9 cellular contexts compared by ENCODE assay signal in the genomic region with DNA sequence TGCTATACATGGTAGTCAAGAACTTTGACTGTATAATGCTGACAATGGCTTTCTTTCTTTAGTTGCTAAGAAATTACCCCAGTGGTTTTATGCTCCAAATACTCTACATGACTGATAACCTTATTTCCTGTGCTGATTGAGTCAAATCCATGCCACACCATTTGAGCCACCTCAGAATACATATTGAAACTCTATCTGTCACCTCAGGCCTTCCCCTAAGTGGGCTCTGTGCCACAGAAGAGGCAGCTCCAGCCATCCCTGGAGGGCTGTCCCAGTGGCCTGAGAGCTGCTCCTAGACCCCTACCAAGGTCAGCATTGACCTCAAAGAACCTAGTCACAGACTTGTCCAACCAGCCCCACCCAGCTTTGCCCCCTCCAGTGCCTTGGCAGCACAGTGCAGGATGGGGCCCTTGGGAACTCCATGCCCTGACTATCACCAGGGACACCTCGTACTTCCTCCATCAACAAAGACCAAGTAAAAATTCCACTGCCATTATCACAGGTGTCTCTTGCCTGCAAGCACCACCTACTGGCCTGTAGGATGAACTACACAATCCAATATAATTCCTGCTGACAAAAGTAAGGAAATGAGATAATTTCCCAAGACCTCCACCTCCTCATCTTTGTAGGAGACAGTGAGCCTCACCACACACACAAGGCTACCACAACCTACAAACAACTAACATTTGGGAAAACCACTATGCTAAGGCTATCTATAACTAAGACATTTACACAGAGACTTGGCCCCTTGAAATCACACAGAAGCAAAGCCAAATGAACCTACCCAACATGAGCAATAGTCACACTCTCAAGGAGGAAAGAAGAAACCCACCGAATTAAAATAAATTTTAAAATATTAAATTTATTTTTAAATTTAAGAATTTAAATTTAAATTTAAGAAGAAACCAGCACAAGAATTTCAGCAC.
DNase-seq lines count a peak whose midpoint lies in the region; TF ChIP-seq lines count a peak whose summit lies in the region.
"Had no signal": no experiment of that assay in that cellular context is flagged by ENCODE, and none has a peak within 500 bp of the region (broad histone marks: within the 10 kb centered on the region; RNA-seq: fewer than 3 reads in every experiment).

No MANE protein-coding gene starts in this region.

- H3K4me2 ChIP-seq in H9 (ENCODE audit: insufficient read depth, insufficient read length, low read length) (no peak overlapping the region), Loucy (ENCODE audit: low read depth, low read length, poor library complexity, severe bottlenecking) (no peak overlapping the region), trophoblast cell (ENCODE audit: low read length) (no peak overlapping the region)

- no peaks in the 10 kb centered on the region for H3K9me2 ChIP-seq in Loucy (replicated peaks; ENCODE audit: low read depth, low read length)

- H3F3A ChIP-seq in Loucy (ENCODE audit: low read depth), result no peaks in the 10 kb centered on the region

- peaks cover 14 to 16% of the 10 kb centered on the region in 2 experiments for H3K9me3 Mint-ChIP-seq in H9

- H3K27ac ChIP-seq in H9 (ENCODE audit: insufficient read length, low read depth, low read length), result no peak overlapping the region
- no peak overlapping the region for H3K27ac ChIP-seq in breast epithelium
- no peak overlapping the region for H3K27ac ChIP-seq in trophoblast cell (ENCODE audit: low read depth, low read length)
- no peak overlapping the region for H3K27ac ChIP-seq in dorsolateral prefrontal cortex

- TF ChIP-seq POLR2A in breast epithelium (IDR thresholded peaks at IDR 0.05), result no peak

- no peaks in the 10 kb centered on the region; the same call in 1 of the 2 replicates for H3K4me1 ChIP-seq in H9 (ENCODE audit: insufficient read depth, low read length)
- no peaks in the 10 kb centered on the region for H3K4me1 ChIP-seq in Loucy (ENCODE audit: insufficient read depth, low read length, poor library complexity, severe bottlenecking)
- H3K4me1 ChIP-seq in breast epithelium, result no peaks in the 10 kb centered on the region
- H3K4me1 ChIP-seq in trophoblast cell (ENCODE audit: control insufficient read depth in 1 of 2, insufficient read depth in 2 of 2, low read length in 2 of 2), result peaks cover 0 to 2% of the 10 kb centered on the region in 2 experiments

- H4K12ac ChIP-seq in trophoblast cell (ENCODE audit: low read depth, low read length), result no peak overlapping the region

- H2BK5ac ChIP-seq in H9 (ENCODE audit: insufficient read length, low read length) (no peak overlapping the region), trophoblast cell (ENCODE audit: low read depth, low read length, poor library complexity) (no peak overlapping the region)

- H3K79me1 ChIP-seq in H9 (ENCODE audit: insufficient read depth, low read depth, low read length, poor library complexity, severe bottlenecking) (no peaks in the 10 kb centered on the region), trophoblast cell (ENCODE audit: low read length) (no peaks in the 10 kb centered on the region)

- no peaks in the 10 kb centered on the region; the same call in 1 of the 2 replicates for H3K27me3 Mint-ChIP-seq in H9 (ENCODE audit: low read depth)

- TF ChIP-seq CTCF in H9 (conservative IDR thresholded peaks at IDR 0.05), result peak; percentile 85
- TF ChIP-seq CTCF in Loucy (conservative IDR thresholded peaks at IDR 0.05; ENCODE audit: low read length), result peak; percentile 81
- peak in 2 of 3 donors; percentile 37 to 39 for TF ChIP-seq CTCF in breast epithelium (IDR thresholded peaks at IDR 0.05)
- peak in 23 of 56 donors; percentile 6 to 41 (median 21) for TF ChIP-seq CTCF in dorsolateral prefrontal cortex (IDR thresholded peaks at IDR 0.05 in 54 of 56, conservative IDR thresholded peaks at IDR 0.05 in 2 of 56; ENCODE audit: low read depth in 1 of 56, partially characterized antibody in 56 of 56)

- H4K8ac ChIP-seq in H9 (replicated peaks; ENCODE audit: insufficient read length, low read depth, low read length) (no peak overlapping the region), trophoblast cell (ENCODE audit: low read depth, low read length) (no peak overlapping the region)

- no peak overlapping the region for H3K4ac ChIP-seq in H9 (ENCODE audit: low read depth, low read length)
- no peak overlapping the region for H3K4ac ChIP-seq in trophoblast cell (ENCODE audit: low read depth, low read length)

- H2BK120ac ChIP-seq in H9 (ENCODE audit: low read depth, low read length, poor library complexity, severe bottlenecking) (no peak overlapping the region), trophoblast cell (ENCODE audit: insufficient read depth, low read length, poor library complexity) (no peak overlapping the region)

- DNase-seq in NCI-H2081 (lab: John Stamatoyannopoulos, UW) (peak; percentile 20 to 24), NCI-H2081 treated with DMSO at 0.1 percent for 48 hours (lab: John Stamatoyannopoulos, UW) (no peak), H9 (peak; percentile 55), breast epithelium (ENCODE audit: low spot score in 2 of 2) (no peak), trophoblast cell (peak; percentile 0 to 66), dorsolateral prefrontal cortex (no peak), 8988T (no peak)

- no peak overlapping the region for H2AK5ac ChIP-seq in H9 (ENCODE audit: insufficient read length, low read length)
- no peak overlapping the region for H2AK5ac ChIP-seq in trophoblast cell (ENCODE audit: low read length)

- H3K36me3 ChIP-seq in Loucy (ENCODE audit: insufficient read depth, low read length) (no peaks in the 10 kb centered on the region), breast epithelium (no peaks in the 10 kb centered on the region), trophoblast cell (ENCODE audit: control insufficient read depth in 1 of 2, insufficient read depth in 2 of 2, low read length in 2 of 2) (no peaks in the 10 kb centered on the region)

- no peak overlapping the region for H3K14ac ChIP-seq in H9 (ENCODE audit: insufficient read depth, low read length)
- H3K14ac ChIP-seq in trophoblast cell (ENCODE audit: low read length), result no peak overlapping the region

- H3K27ac Mint-ChIP-seq in H9, result no peak overlapping the region
- H3K27ac Mint-ChIP-seq: activated naive CD4-positive, alpha-beta T cell treated with anti-CD3 and anti-CD28 coated beads, Interleukin-2, amount 50 U/mL, for 24 hours had no signal

- H3K27me3 ChIP-seq in H9 (ENCODE audit: insufficient read depth, low read length) (no peaks in the 10 kb centered on the region), Loucy (ENCODE audit: insufficient read depth, low read length, poor library complexity, severe bottlenecking) (no peaks in the 10 kb centered on the region), breast epithelium (no peaks in the 10 kb centered on the region), trophoblast cell (ENCODE audit: insufficient read depth, low read length) (no peaks in the 10 kb centered on the region), dorsolateral prefrontal cortex (no peaks in the 10 kb centered on the region)

- no peaks in the 10 kb centered on the region for H4K20me1 ChIP-seq in H9 (ENCODE audit: control insufficient read depth, insufficient read depth, insufficient read length)
- H4K20me1 ChIP-seq in Loucy (ENCODE audit: insufficient read depth, low read length, poor library complexity, severe bottlenecking), result no peaks in the 10 kb centered on the region

- H2BK15ac ChIP-seq in H9 (ENCODE audit: low read depth, low read length), result no peak overlapping the region

- H3T11ph ChIP-seq in H9 (ENCODE audit: low read length), result no peak overlapping the region

- H2BK12ac ChIP-seq in H9 (ENCODE audit: insufficient read length, low read depth, low read length), result no peak overlapping the region
- H2BK12ac ChIP-seq in trophoblast cell (ENCODE audit: low read length), result no peak overlapping the region

- H4K91ac ChIP-seq in H9 (ENCODE audit: insufficient read length, low read depth, low read length) (no peak overlapping the region), trophoblast cell (ENCODE audit: low read depth, low read length) (no peak overlapping the region)

- H3K79me2 ChIP-seq in H9 (ENCODE audit: insufficient read depth, low read length) (no peaks in the 10 kb centered on the region), Loucy (ENCODE audit: insufficient read depth, low read length) (no peaks in the 10 kb centered on the region), trophoblast cell (ENCODE audit: control insufficient read depth, insufficient read depth, low read length, poor library complexity) (no peaks in the 10 kb centered on the region)

- no peak overlapping the region for H4K5ac ChIP-seq in H9 (ENCODE audit: insufficient read length, low read depth, low read length)

- H2BK20ac ChIP-seq in H9 (ENCODE audit: low read depth, low read length, poor library complexity, severe bottlenecking), result no peak overlapping the region

- no peak overlapping the region for H3K56ac ChIP-seq in H9 (ENCODE audit: insufficient read length, low read depth, low read length)

- WGBS in H9 (ENCODE audit: extremely low coverage, insufficient read length, low lambda C conversion rate), result no CpG with 5 or more reads among the region's 2 CpGs
- no CpG with 5 or more reads among the region's 2 CpGs for WGBS in trophoblast cell (ENCODE audit: extremely low coverage, insufficient coverage, insufficient read length)

- peaks cover 0 to 24% (median 10%) of the 10 kb centered on the region in 3 experiments; a peak in 4 of 7 replicates for H3K36me3 Mint-ChIP-seq in H9 (ENCODE audit: insufficient read depth in 1 of 3, low read depth in 3 of 3)

- H2AFZ ChIP-seq in H9 (ENCODE audit: low read length) (no peak overlapping the region), Loucy (ENCODE audit: low read length) (no peak overlapping the region), trophoblast cell (ENCODE audit: insufficient read depth, low read length, poor library complexity) (no peak overlapping the region)

- H3K9me3 ChIP-seq in H9 (ENCODE audit: control insufficient read depth, low read depth, low read length), result no peaks in the 10 kb centered on the region
- no peaks in the 10 kb centered on the region for H3K9me3 ChIP-seq in Loucy (ENCODE audit: insufficient read depth, low read depth, low read length)
- H3K9me3 ChIP-seq in breast epithelium, result peaks cover 7 to 19% of the 10 kb centered on the region in 2 donors
- H3K9me3 ChIP-seq in trophoblast cell (ENCODE audit: insufficient read depth, low read depth, low read length), result no peaks in the 10 kb centered on the region

- no peaks in the 10 kb centered on the region for H3K23me2 ChIP-seq in H9 (ENCODE audit: insufficient read length, low read depth, low read length, poor library complexity, severe bottlenecking)

- no peak overlapping the region for H3K4me3 ChIP-seq in Loucy (ENCODE audit: low read length, poor library complexity, severe bottlenecking)
- H3K4me3 ChIP-seq in breast epithelium, result no peak overlapping the region
- no peak overlapping the region for H3K4me3 ChIP-seq in trophoblast cell (ENCODE audit: low read depth, low read length)
- H3K4me3 ChIP-seq in dorsolateral prefrontal cortex, result no peak overlapping the region

- no peak overlapping the region for H3K23ac ChIP-seq in H9 (ENCODE audit: insufficient read length, low read depth, low read length)
- H3K23ac ChIP-seq in trophoblast cell (ENCODE audit: low read length), result no peak overlapping the region

- peaks cover 5 to 9% of the 10 kb centered on the region in 2 experiments; a peak in 3 of 4 replicates for H3K4me1 Mint-ChIP-seq in H9
- H3K4me1 Mint-ChIP-seq: activated naive CD4-positive, alpha-beta T cell treated with anti-CD3 and anti-CD28 coated beads, Interleukin-2, amount 50 U/mL, for 24 hours had no signal

- intact Hi-C loops in breast epithelium (cut with DNase I; ENCODE audit: low total_unique reads), result no loop called here
- intact Hi-C loops in dorsolateral prefrontal cortex (cut with DNase I), result no loop called here

- H3K18ac ChIP-seq in H9 (ENCODE audit: insufficient read length, low read depth, low read length) (no peak overlapping the region), trophoblast cell (ENCODE audit: low read length) (no peak overlapping the region)

- no peak overlapping the region for H3K4me3 Mint-ChIP-seq in H9
- H3K4me3 Mint-ChIP-seq: activated naive CD4-positive, alpha-beta T cell treated with anti-CD3 and anti-CD28 coated beads, Interleukin-2, amount 50 U/mL, for 24 hours had no signal

- H3K9ac ChIP-seq in H9 (ENCODE audit: extremely low read depth, insufficient read length, low read length), result no peak overlapping the region
- H3K9ac ChIP-seq in Loucy (ENCODE audit: low read depth, low read length, poor library complexity, severe bottlenecking), result no peak overlapping the region
- H3K9ac ChIP-seq in trophoblast cell (ENCODE audit: low read length), result no peak overlapping the region

Comparison
In these comparisons a context has a peak if more than half of its experiments do, and no peak if none do; other contexts are left out.
1. DNase-seq: peak in NCI-H2081 (2 of 2), H9 (single experiment) and trophoblast cell (2 of 2); none in NCI-H2081 treated with DMSO at 0.1 percent for 48 hours (single experiment), breast epithelium (0 of 2), dorsolateral prefrontal cortex (0 of 10) and 8988T (single experiment).